11 cellular contexts compared by ENCODE assay signal in the genomic region with DNA sequence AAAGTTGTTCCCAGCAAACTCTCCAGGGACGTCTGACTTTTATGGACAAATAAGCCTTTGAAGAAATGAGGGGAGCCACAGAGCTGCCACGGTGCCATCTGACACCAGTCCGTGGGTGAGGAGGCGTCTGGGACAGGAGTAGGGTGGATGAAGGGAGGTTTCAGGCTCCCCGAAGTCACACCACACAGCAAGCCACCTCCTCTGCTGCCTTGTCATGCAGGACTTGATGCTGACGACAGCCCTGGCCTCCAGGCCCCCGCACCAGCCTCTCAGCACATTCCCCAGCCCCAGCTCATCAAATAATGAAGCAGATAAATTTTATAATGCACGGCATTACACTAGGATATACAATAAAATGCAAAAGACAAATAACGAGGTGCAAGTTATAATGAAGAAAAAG.
"Had no signal": no experiment of that assay in that cellular context is flagged by ENCODE, and none has a peak within 500 bp of the region (broad histone marks: within the 10 kb centered on the region; RNA-seq: fewer than 3 reads in every experiment).

No MANE protein-coding gene starts in this region.

- H3K9me3 ChIP-seq: mucosa of descending colon, tibial nerve had no signal

- H3K4me3 ChIP-seq: mucosa of descending colon, tibial nerve had no signal

- DNase-seq: activated CD4-positive, CD25-positive, alpha-beta regulatory T cell treated with anti-CD3 and anti-CD28 coated beads, Interleukin-2, amount 50 U/mL, for 72 hours; activated naive CD4-positive, alpha-beta T cell treated with Interleukin-2 at 50 U/mL for 16 hours; aorta; mucosa of descending colon; naive thymus-derived CD4-positive, alpha-beta T cell; stimulated activated CD4-positive, alpha-beta T cell treated with anti-CD3 and anti-CD28 coated beads, Interleukin-4, amount 100 ng/mL, for 24 hours; stimulated activated naive CD4-positive, alpha-beta T cell had no signal

- H3K4me1 Mint-ChIP-seq: activated T-helper 17 cell treated with anti-CD3 and anti-CD28 coated beads, Interleukin-2, amount 50 U/mL, for 72 hours; naive thymus-derived CD4-positive, alpha-beta T cell had no signal

- H3K9me3 Mint-ChIP-seq: activated T-helper 17 cell treated with anti-CD3 and anti-CD28 coated beads, Interleukin-2, amount 50 U/mL, for 72 hours; T-helper 2 cell treated with Interferon-gamma antibody and Interleukin-4, amounts not matched to agents 5 μg/mL and 100 μg/mL, for 36 hours had no signal

- H3K27ac Mint-ChIP-seq: activated T-helper 17 cell treated with anti-CD3 and anti-CD28 coated beads, Interleukin-2, amount 50 U/mL, for 72 hours; naive thymus-derived CD4-positive, alpha-beta T cell; T-helper 2 cell treated with Interferon-gamma antibody and Interleukin-4, amounts not matched to agents 5 μg/mL and 100 μg/mL, for 36 hours had no signal

- H3K4me3 Mint-ChIP-seq: activated T-helper 17 cell treated with anti-CD3 and anti-CD28 coated beads, Interleukin-2, amount 50 U/mL, for 72 hours; naive thymus-derived CD4-positive, alpha-beta T cell; T-helper 2 cell treated with Interferon-gamma antibody and Interleukin-4, amounts not matched to agents 5 μg/mL and 100 μg/mL, for 36 hours had no signal

- ATAC-seq: left lobe of liver; mucosa of descending colon; naive thymus-derived CD4-positive, alpha-beta T cell had no signal

- H3K36me3 ChIP-seq: tibial nerve had no signal
